In the genomic region with DNA sequence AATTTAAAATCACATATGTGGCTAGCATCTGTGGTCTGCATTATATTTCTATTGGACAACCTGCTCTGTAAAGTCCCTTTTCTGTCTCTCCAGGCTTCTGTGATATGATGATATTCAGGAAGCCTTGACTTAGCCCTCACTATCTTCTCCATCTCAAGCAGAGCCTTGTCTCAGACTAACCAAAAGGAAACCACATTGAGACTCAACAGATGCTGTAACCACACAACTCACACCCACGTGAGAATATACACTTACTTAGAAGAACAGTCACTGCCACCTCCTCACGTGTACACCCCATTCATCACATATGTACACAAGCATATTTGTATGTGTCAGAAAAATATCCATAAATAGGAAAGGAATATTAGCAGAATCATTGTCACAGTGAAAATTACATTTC, we compare ENCODE assay signal across 12 cellular contexts. TPM values are rescaled to one million over a fixed set of nuclear protein-coding genes. Genes with fewer than 3 reads are reported as not detected.
DNase-seq lines count a peak whose midpoint lies in the region; ATAC-seq and TF ChIP-seq lines count a peak whose summit lies in the region.
"Had no signal": no experiment of that assay in that cellular context is flagged by ENCODE, and none has a peak within 500 bp of the region (broad histone marks: within the 10 kb centered on the region; RNA-seq: fewer than 3 reads in every experiment).

No MANE protein-coding gene starts in this region.

- no peaks in the 10 kb centered on the region for H3K27me3 ChIP-seq in naive thymus-derived CD4-positive, alpha-beta T cell (ENCODE audit: control insufficient read depth in 2 of 2, insufficient read depth in 2 of 2, low read length in 2 of 2)
- H3K27me3 ChIP-seq in psoas muscle (ENCODE audit: insufficient read depth in 3 of 3, low read length in 2 of 3), result peaks cover 0 to 4% (median 0%) of the 10 kb centered on the region in 3 donors

- intact Hi-C loops in naive thymus-derived CD4-positive, alpha-beta T cell (cut with micrococcal nuclease), result loop anchor here in 1 of 2 donors (10.0 kb wide), 1 partner anchor 236 kb away; the partner anchor contains the start of gene FBXO38
- intact Hi-C loops in psoas muscle (cut with DNase I), result no loop called here

- peaks cover 8 to 43% (median 12%) of the 10 kb centered on the region in 5 donors for H3K27me3 Mint-ChIP-seq in naive thymus-derived CD4-positive, alpha-beta T cell

- peaks cover 5 to 18% of the 10 kb centered on the region in 2 donors for H3K4me1 ChIP-seq in naive thymus-derived CD4-positive, alpha-beta T cell (ENCODE audit: control insufficient read depth in 2 of 2, insufficient read depth in 2 of 2, low read length in 2 of 2)
- H3K4me1 ChIP-seq in psoas muscle, result no peaks in the 10 kb centered on the region
- H3K4me1 ChIP-seq: A549 had no signal

- H3K27ac ChIP-seq in naive thymus-derived CD4-positive, alpha-beta T cell (ENCODE audit: low read depth, low read length), result no peak overlapping the region
- H3K27ac ChIP-seq in psoas muscle, result no peak overlapping the region
- H3K27ac ChIP-seq: A549 had no signal

- POLR2A ChIA-PET in naive thymus-derived CD4-positive, alpha-beta T cell (lab: Charles Lee), result no interaction called here

- DNase-seq in activated CD4-positive, alpha-beta T cell treated with anti-CD3 and anti-CD28 coated beads for 48 hours, result peak; percentile 21
- no peak for DNase-seq in activated CD4-positive, alpha-beta T cell treated with anti-CD3 and anti-CD28 coated beads, Interleukin-2, amount 50 U/mL, for 1 hour
- DNase-seq in KBM-7 (peak; percentile 4), NCI-H510A treated with DMSO at 0.1 percent for 48 hours (lab: John Stamatoyannopoulos, UW) (no peak), psoas muscle (no peak), NCI-H524 (lab: John Stamatoyannopoulos, UW) (no peak)
- peak in 8 of 9 donors; percentile 3 to 39 (median 15) for DNase-seq in naive thymus-derived CD4-positive, alpha-beta T cell
- DNase-seq: NCI-H1930 had no signal

- peak overlapping the region in 7 of 10 donors; percentile 3 to 56 (median 34) for H3K4me3 Mint-ChIP-seq in naive thymus-derived CD4-positive, alpha-beta T cell
- H3K4me3 Mint-ChIP-seq: brain had no signal

- peak overlapping the region in 4 of 9 donors; percentile 17 to 33 (median 20) for H3K27ac Mint-ChIP-seq in naive thymus-derived CD4-positive, alpha-beta T cell

- no peaks in the 10 kb centered on the region for H3K36me3 Mint-ChIP-seq in naive thymus-derived CD4-positive, alpha-beta T cell
- H3K36me3 Mint-ChIP-seq: brain had no signal

- H3K36me3 ChIP-seq in naive thymus-derived CD4-positive, alpha-beta T cell (ENCODE audit: control insufficient read depth in 2 of 3, insufficient read depth in 3 of 3, low read length in 3 of 3), result no peaks in the 10 kb centered on the region
- H3K36me3 ChIP-seq in psoas muscle (ENCODE audit: insufficient read depth in 1 of 2, low read depth in 1 of 2), result no peaks in the 10 kb centered on the region

- WGBS in psoas muscle, 3 donors, result 30 to 44% (median 34%) methylated on average over 2 of the region's 2 CpGs

- H3K4me1 Mint-ChIP-seq in naive thymus-derived CD4-positive, alpha-beta T cell, result peaks cover 16 to 33% (median 25%) of the 10 kb centered on the region in 7 donors

- CTCF ChIA-PET in naive thymus-derived CD4-positive, alpha-beta T cell (lab: Charles Lee), result no interaction called here

- ATAC-seq in GM21447 (IDR thresholded peaks at IDR 0.05; ENCODE audit: unreplicated experiment), result peak; percentile 75
- ATAC-seq in naive thymus-derived CD4-positive, alpha-beta T cell, result peak; percentile 93
- no peak for ATAC-seq in psoas muscle
- ATAC-seq: A549 had no signal

- no peak for TF ChIP-seq CTCF in psoas muscle (IDR thresholded peaks at IDR 0.05)

- in situ Hi-C loops in KBM-7 (cut with MboI; ENCODE audit: low pct_unique_long_range_greater_than_20kb, low sequenced_read_pairs), result no loop called here

- H3K4me3 ChIP-seq in naive thymus-derived CD4-positive, alpha-beta T cell (ENCODE audit: low read length), result no peak overlapping the region
- H3K4me3 ChIP-seq in psoas muscle, result no peak overlapping the region
- H3K4me3 ChIP-seq: A549 had no signal

- peaks cover 0 to 4% (median 0%) of the 10 kb centered on the region in 11 donors for H3K9me3 Mint-ChIP-seq in naive thymus-derived CD4-positive, alpha-beta T cell
- H3K9me3 Mint-ChIP-seq: brain had no signal

- no peaks in the 10 kb centered on the region for H3K9me3 ChIP-seq in naive thymus-derived CD4-positive, alpha-beta T cell (ENCODE audit: control insufficient read depth in 2 of 3, low read length in 3 of 3)
- H3K9me3 ChIP-seq in psoas muscle, result no peaks in the 10 kb centered on the region
- H3K9me3 ChIP-seq: A549 had no signal

RNA-seq across cellular contexts. Expression of gene HTR4, which starts 33.6 kb away (rescaled TPM):
- not detected for total RNA-seq in naive thymus-derived CD4-positive, alpha-beta T cell
- polyA plus RNA-seq in naive thymus-derived CD4-positive, alpha-beta T cell, result not detected
- under 1 TPM in 3 of 4 donors, not detected in 1; 0.10 to 0.46 (median 0.24) TPM for total RNA-seq in psoas muscle
- polyA plus RNA-seq in psoas muscle, result under 1 TPM in 1 of 3 donors, not detected in 2; 0.01 TPM
- polyA plus RNA-seq: A549, keratinocyte had no signal

Comparison
In these comparisons a context has a peak if more than half of its experiments do, and no peak if none do; other contexts are left out.
1. DNase-seq: peak in activated CD4-positive, alpha-beta T cell treated with anti-CD3 and anti-CD28 coated beads for 48 hours (single experiment), KBM-7 (single experiment) and naive thymus-derived CD4-positive, alpha-beta T cell (8 of 9); none in activated CD4-positive, alpha-beta T cell treated with anti-CD3 and anti-CD28 coated beads, Interleukin-2, amount 50 U/mL, for 1 hour (single experiment), NCI-H510A treated with DMSO at 0.1 percent for 48 hours (single experiment), psoas muscle (0 of 2) and NCI-H524 (0 of 2).
2. ATAC-seq: peak in GM21447 (single experiment) and naive thymus-derived CD4-positive, alpha-beta T cell (single experiment); none in psoas muscle (0 of 4).